ENCODE assay signal across 1 cellular context in genomic region chr20:63216041-63216848, GRCh38.
TF ChIP-seq lines count a peak whose summit lies in the region.

YTHDF1 (minus strand) TSS chr20:63216131; CDS start chr20:63215892, 239 bp downstream.

TF ChIP-seq in HepG2, 621 proteins besides CTCF, POLR2A, EP300 and RAD21 (continued from another document and continues in another):
- TF ChIP-seq RERE (CRISPR knock-in tag; IDR thresholded peaks at IDR 0.05; ENCODE audit: low read depth) (peak; percentile 22; the same call in 1 of the 2 replicates), TBX2 (CRISPR knock-in tag; IDR thresholded peaks at IDR 0.05; ENCODE audit: borderline replicate concordance) (peak; percentile 96), SNAI1 (CRISPR knock-in tag; IDR thresholded peaks at IDR 0.05; ENCODE audit: borderline replicate concordance) (peak; percentile 92; the same call in 1 of the 2 replicates), HMGA1 (CRISPR knock-in tag; conservative IDR thresholded peaks at IDR 0.05) (no peak), EZH2 (conservative IDR thresholded peaks at IDR 0.05; ENCODE audit: low read depth, low read length) (peak; percentile 40; the same call in 1 of the 2 replicates), ZKSCAN5 (CRISPR knock-in tag; IDR thresholded peaks at IDR 0.05) (0 out of 2 replicates have a peak, but pooled peaks have one; percentile 61), ZNF576 (CRISPR knock-in tag; IDR thresholded peaks at IDR 0.05) (peak; percentile 60; the same call in 1 of the 2 replicates), SOX6 (IDR thresholded peaks at IDR 0.05) (no peak), SOX6 (CRISPR knock-in tag; IDR thresholded peaks at IDR 0.05) (peak; percentile 70), PRMT3 (CRISPR knock-in tag; IDR thresholded peaks at IDR 0.05; ENCODE audit: borderline replicate concordance, low read depth) (no peak), ZNF556 (CRISPR knock-in tag; IDR thresholded peaks at IDR 0.05; ENCODE audit: borderline replicate concordance) (peak; percentile 93), ATF2 (CRISPR knock-in tag; IDR thresholded peaks at IDR 0.05) (peak; percentile 67), ZNF770 (CRISPR knock-in tag; IDR thresholded peaks at IDR 0.05) (peak; percentile 42; the same call in 1 of the 2 replicates), ZNF550 (CRISPR knock-in tag; IDR thresholded peaks at IDR 0.05; ENCODE audit: borderline replicate concordance) (no peak; the same call in 1 of the 2 replicates), YEATS2 (CRISPR knock-in tag; IDR thresholded peaks at IDR 0.05; ENCODE audit: borderline replicate concordance) (peak; percentile 86; the same call in 1 of the 2 replicates), MAZ (IDR thresholded peaks at IDR 0.05; ENCODE audit: borderline replicate concordance, low read depth, low read length) (peak; percentile 67; the same call in 1 of the 2 replicates), MAZ (CRISPR knock-in tag; IDR thresholded peaks at IDR 0.05; ENCODE audit: low read depth) (peak; percentile 96), ONECUT2 (CRISPR knock-in tag; IDR thresholded peaks at IDR 0.05) (no peak; the same call in none of the 2 replicates), ZNF891 (CRISPR knock-in tag; IDR thresholded peaks at IDR 0.05) (peak; percentile 97), SIN3A (IDR thresholded peaks at IDR 0.05; ENCODE audit: borderline replicate concordance, low read depth, low read length) (no peak), ZNF7 (CRISPR knock-in tag; IDR thresholded peaks at IDR 0.05) (peak; percentile 44; the same call in 1 of the 2 replicates), HDAC6 (IDR thresholded peaks at IDR 0.05; ENCODE audit: low read depth, low read length) (no peak), MAFG (CRISPR knock-in tag; IDR thresholded peaks at IDR 0.05) (no peak), RARA (CRISPR knock-in tag; IDR thresholded peaks at IDR 0.05) (peak; percentile 46; the same call in 1 of the 2 replicates), ZNF484 (CRISPR knock-in tag; IDR thresholded peaks at IDR 0.05; ENCODE audit: borderline replicate concordance, low read depth) (peak; percentile 76; the same call in 1 of the 2 replicates), ZNF784 (CRISPR knock-in tag; IDR thresholded peaks at IDR 0.05; ENCODE audit: borderline replicate concordance) (peak; percentile 97), CAMTA2 (CRISPR knock-in tag; IDR thresholded peaks at IDR 0.05; ENCODE audit: borderline replicate concordance) (peak; percentile 65; the same call in 1 of the 2 replicates), SP1 (IDR thresholded peaks at IDR 0.05) (no peak), SP1 (CRISPR knock-in tag; IDR thresholded peaks at IDR 0.05) (peak; percentile 90), TEF (CRISPR knock-in tag; IDR thresholded peaks at IDR 0.05) (peak; percentile 84), JUN (CRISPR knock-in tag; IDR thresholded peaks at IDR 0.05) (peak; percentile 79; the same call in 1 of the 2 replicates), ZNF44 (CRISPR knock-in tag; IDR thresholded peaks at IDR 0.05) (peak; percentile 70; the same call in 1 of the 2 replicates), PREB (CRISPR knock-in tag; IDR thresholded peaks at IDR 0.05) (peak; percentile 82), ZNF607 (CRISPR knock-in tag; IDR thresholded peaks at IDR 0.05; ENCODE audit: borderline replicate concordance) (peak; percentile 98), NFYC (CRISPR knock-in tag; IDR thresholded peaks at IDR 0.05) (0 out of 2 replicates have a peak, but pooled peaks have one; percentile 34), ZBED4 (CRISPR knock-in tag; IDR thresholded peaks at IDR 0.05; ENCODE audit: borderline replicate concordance) (no peak; the same call in 1 of the 2 replicates), GZF1 (CRISPR knock-in tag; IDR thresholded peaks at IDR 0.05) (peak; percentile 71), ARID4A (CRISPR knock-in tag; IDR thresholded peaks at IDR 0.05; ENCODE audit: borderline replicate concordance) (peak; percentile 96), POLR2AphosphoS2 (IDR thresholded peaks at IDR 0.05; ENCODE audit: low read depth, low read length) (no peak), SRSF9 (IDR thresholded peaks at IDR 0.05; ENCODE audit: borderline replicate concordance, insufficient read depth, low read depth, low read length, poor library complexity, severe bottlenecking) (no peak), RFXANK (CRISPR knock-in tag; IDR thresholded peaks at IDR 0.05) (0 out of 2 replicates have a peak, but pooled peaks have one; percentile 67)
